In the genomic region with DNA sequence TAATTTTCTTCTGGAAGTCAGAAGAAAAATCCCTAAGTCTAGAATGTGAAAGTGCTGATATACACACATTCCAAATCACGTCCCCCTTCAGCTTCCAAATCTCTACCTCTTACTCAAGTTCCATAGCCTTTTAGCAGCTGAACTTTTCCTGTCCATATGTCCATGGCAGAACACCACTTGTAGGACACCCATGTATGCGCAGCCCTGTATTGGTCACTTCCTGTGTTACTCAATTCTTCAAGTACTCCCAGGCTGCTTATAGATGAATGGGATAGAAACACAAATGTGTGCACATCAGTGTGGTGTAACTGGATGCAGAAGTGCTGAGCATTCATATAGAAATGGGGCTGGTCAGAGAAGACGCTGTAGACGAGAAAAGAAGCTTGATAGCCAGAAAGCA, we compare ENCODE assay signal across 21 cellular contexts. TPM values are rescaled to one million over a fixed set of nuclear protein-coding genes. Genes with fewer than 3 reads are reported as not detected.
"Had no signal": no experiment of that assay in that cellular context is flagged by ENCODE, and none has a peak within 500 bp of the region (broad histone marks: within the 10 kb centered on the region; RNA-seq: fewer than 3 reads in every experiment).

No MANE protein-coding gene starts in this region.

- H3K27me3 ChIP-seq: suprapubic skin, transverse colon, vagina had no signal

- H3K27ac ChIP-seq: gastrocnemius medialis, pancreas, suprapubic skin, transverse colon, vagina had no signal

- ATAC-seq: activated naive CD8-positive, alpha-beta T cell treated with anti-CD3 and anti-CD28 coated beads, Interleukin-2, amount 50 U/mL, for 24 hours; activated T-cell treated with anti-CD3 and anti-CD28 coated beads, Interleukin-2, amount 50 U/mL, for 4 hours; gastrocnemius medialis; natural killer cell; pancreas; sciatic nerve; stimulated activated naive CD8-positive, alpha-beta T cell treated with anti-CD3 and anti-CD28 coated beads, Interleukin-15, amount 100 ng/mL, for 72 hours had no signal

- FAIRE-seq: pancreas had no signal

- H3K4me2 ChIP-seq: smooth muscle cell had no signal

- H3K9me3 ChIP-seq: gastrocnemius medialis, pancreas, suprapubic skin, transverse colon, vagina had no signal

- DNase-seq: activated CD4-positive, alpha-beta T cell treated with anti-CD3 and anti-CD28 coated beads, Interleukin-2, amount 50 U/mL, for 1 hour; activated CD8-positive, alpha-beta memory T cell treated with anti-CD3 and anti-CD28 coated beads, Interleukin-2, amount 50 U/mL, for 4 hours; activated naive CD4-positive, alpha-beta T cell treated with anti-CD3 and anti-CD28 coated beads, Interleukin-2, amount 10 ng/mL, durations not matched to agents 7 days and 5 days; activated naive CD8-positive, alpha-beta T cell treated with anti-CD3 and anti-CD28 coated beads, Interleukin-2, amount 50 U/mL, for 24 hours; activated T-cell treated with anti-CD3 and anti-CD28 coated beads, Interleukin-2, amount 50 U/mL, for 4 hours; aorta; effector memory CD4-positive, alpha-beta T cell; gastrocnemius medialis; head of caudate nucleus; mesendoderm; natural killer cell; pancreas; stimulated activated CD4-positive, alpha-beta T cell treated with anti-CD3 and anti-CD28 coated beads, Interleukin-4, amount 100 ng/mL, for 1 hour; stimulated activated naive CD8-positive, alpha-beta T cell treated with anti-CD3 and anti-CD28 coated beads, Interleukin-15, amount 100 ng/mL, for 72 hours; T-helper 1 cell; T-helper 9 cell; transverse colon had no signal

- H3K4me1 ChIP-seq: gastrocnemius medialis, pancreas, suprapubic skin, vagina had no signal

- H3K4me3 ChIP-seq: gastrocnemius medialis, pancreas, smooth muscle cell, suprapubic skin, transverse colon, vagina had no signal

- H3K36me3 ChIP-seq: gastrocnemius medialis, pancreas, suprapubic skin, transverse colon, vagina had no signal

RNA-seq across cellular contexts. Expression of a gene that starts 18.8 kb away (rescaled TPM):
- total RNA-seq: activated T-cell treated with anti-CD3 and anti-CD28 coated beads, Interleukin-2, amount 50 U/mL, for 4 hours; natural killer cell had no signal

RNA-seq across cellular contexts. Expression of a gene that starts 26.2 kb away (rescaled TPM):
- total RNA-seq: natural killer cell had no signal
